9 cellular contexts compared by ENCODE assay signal in the genomic region with DNA sequence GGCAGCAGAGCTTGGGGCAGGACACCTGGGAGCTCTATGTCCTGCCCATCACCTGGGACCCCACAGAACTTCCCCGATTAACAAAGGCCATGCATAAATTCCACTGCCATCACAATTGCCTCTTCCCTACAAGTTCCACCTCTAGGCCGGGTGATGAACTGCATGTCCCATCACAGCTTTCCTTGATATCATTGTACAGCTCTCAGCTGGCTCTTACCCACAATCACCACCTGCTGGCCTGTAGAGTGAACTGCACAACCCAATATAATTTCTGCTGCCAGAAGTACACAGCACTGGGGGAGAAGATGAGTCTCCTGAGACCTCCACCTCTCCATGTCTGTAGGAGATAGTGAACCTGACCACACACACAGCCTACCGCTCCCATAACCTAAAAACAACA.
DNase-seq lines count a peak whose midpoint lies in the region; ATAC-seq, FAIRE-seq and TF ChIP-seq lines count a peak whose summit lies in the region.
"Had no signal": no experiment of that assay in that cellular context is flagged by ENCODE, and none has a peak within 500 bp of the region (broad histone marks: within the 10 kb centered on the region; RNA-seq: fewer than 3 reads in every experiment).

No MANE protein-coding gene starts in this region.

- in situ Hi-C loops in GM12878 (cut with MboI) = loop anchor here (5.0 to 10.0 kb wide), 2 partner anchors 117 to 240 kb away; no protein-coding TSS in a partner anchor

- H3K9me3 ChIP-seq in GM12878 (replicated peaks; ENCODE audit: control insufficient read depth, insufficient read depth, low read length) (no peaks in the 10 kb centered on the region; the same call in 2 of the 3 replicates), body of pancreas (peaks cover 0 to 10% (median 0%) of the 10 kb centered on the region in 3 donors)

- no peaks in the 10 kb centered on the region; the same call in 2 of the 3 replicates for H3K36me3 Mint-ChIP-seq in GM23338 (ENCODE audit: low read depth)

- H3K4me1 Mint-ChIP-seq in GM23338 = no peaks in the 10 kb centered on the region

- CTCF ChIA-PET in GM12878 (lab: Yijun Ruan, JAX) = interaction anchor here (0.7 to 6.9 kb wide), 27 partner anchors 8 to 416 kb away, joined by 3 to 208 read pairs (median 4); no protein-coding TSS in a partner anchor

- peak; percentile 83 for FAIRE-seq in GM12878 (lab: Jason Lieb, UNC)

- no peak overlapping the region for H3K27ac Mint-ChIP-seq in GM23338

- RAD21 ChIA-PET in GM12878 (lab: Charles Lee; ENCODE audit: unreplicated experiment) = interaction anchor here (0.7 to 3.4 kb wide), 9 partner anchors 15 to 176 kb away, joined by 3 to 78 read pairs (median 5); no protein-coding TSS in a partner anchor

- peaks cover 35% of the 10 kb centered on the region for H3K9me3 Mint-ChIP-seq in GM23338

- no TSS peak for BruUV-seq in GM12878 (replicated peaks; lab: Mats Ljungman, UMichigan)

- no peak for TF ChIP-seq EP300 in GM12878 (IDR thresholded peaks at IDR 0.05; ENCODE audit: borderline replicate concordance in 1 of 2, control insufficient read depth in 1 of 2, low read depth in 2 of 2, low read length in 2 of 2)

- no peaks in the 10 kb centered on the region for H3K36me3 ChIP-seq in GM23338 (ENCODE audit: insufficient read depth)
- no peaks in the 10 kb centered on the region for H3K36me3 ChIP-seq in GM12878 (ENCODE audit: control insufficient read depth in 2 of 2, insufficient read depth in 2 of 2, low read length in 1 of 2)
- no peaks in the 10 kb centered on the region for H3K36me3 ChIP-seq in body of pancreas (replicated peaks in 1 of 2; ENCODE audit: insufficient read depth in 1 of 2, low read depth in 2 of 2)

- H3K9me2 ChIP-seq in GM23338 (ENCODE audit: insufficient read depth) = no peaks in the 10 kb centered on the region

- H3K4me2 ChIP-seq in GM23338 (no peak overlapping the region), GM12878 (ENCODE audit: control insufficient read depth, insufficient read depth) (no peak overlapping the region)

- no peaks in the 10 kb centered on the region for H4K20me1 ChIP-seq in GM23338 (replicated peaks; ENCODE audit: insufficient read depth)
- H4K20me1 ChIP-seq in GM12878 (ENCODE audit: control insufficient read depth, insufficient read depth) = no peaks in the 10 kb centered on the region

- TF ChIP-seq CTCF in GM23338 (conservative IDR thresholded peaks at IDR 0.05; ENCODE audit: low read depth in 2 of 2) (peak; percentile 79 to 84), GM12878 (IDR thresholded peaks at IDR 0.05 in 2 of 3, conservative IDR thresholded peaks at IDR 0.05 in 1 of 3; ENCODE audit: control insufficient read depth in 2 of 3, extremely low read depth in 1 of 3, insufficient read depth in 1 of 3, low read depth in 3 of 3, low read length in 3 of 3) (peak; percentile 57 to 84 (median 71)), body of pancreas (IDR thresholded peaks at IDR 0.05) (peak in 2 of 7 experiments; percentile 4 to 9)

- H3K27ac ChIP-seq in GM23338 (ENCODE audit: low read depth) (no peak overlapping the region), GM12878 (ENCODE audit: control insufficient read depth, insufficient read depth) (no peak overlapping the region), body of pancreas (no peak overlapping the region)
- H3K27ac ChIP-seq: skin epidermis had no signal

- DNase-seq in NCI-H1694 treated with DMSO at 0.1 percent for 48 hours (lab: John Stamatoyannopoulos, UW) = peak; percentile 3
- no peak for DNase-seq in NCI-H1694 (lab: John Stamatoyannopoulos, UW)
- DNase-seq in GM23338 (ENCODE audit: low spot score) = peak; percentile 81
- peak in 41 of 76 experiments; percentile 1 to 74 (median 20) for DNase-seq in HUDEP-2 (lab: John Stamatoyannopoulos, UW; ENCODE audit: unreplicated experiment in 76 of 76)
- DNase-seq in GM12878 (ENCODE audit: low read depth, low spot score) = no peak
- peak; percentile 15 for DNase-seq in renal cortical epithelial cell (ENCODE audit: low read depth)
- no peak for DNase-seq in DMS153 (lab: John Stamatoyannopoulos, UW)
- DNase-seq in body of pancreas = no peak

- peak; percentile 84 for TF ChIP-seq RAD21 in GM12878 (IDR thresholded peaks at IDR 0.05; ENCODE audit: insufficient read depth, low read depth, low read length)

- H3K79me2 ChIP-seq in GM23338 (replicated peaks; ENCODE audit: insufficient read depth) (no peaks in the 10 kb centered on the region), GM12878 (ENCODE audit: control insufficient read depth, insufficient read depth, low read length) (no peaks in the 10 kb centered on the region)

- ATAC-seq in GM23338 (peak; percentile 89), GM12878 (peak; percentile 98), body of pancreas (no peak)

- intact Hi-C loops in GM12878 (cut with micrococcal nuclease; ENCODE audit: unreplicated experiment) = loop anchor here (1.0 to 2.0 kb wide), 2 partner anchors 115 to 236 kb away; no protein-coding TSS in a partner anchor
- intact Hi-C loops in body of pancreas (cut with DNase I) = no loop called here

- 6% methylated on average over 3 of the region's 3 CpGs for WGBS in GM12878 (ENCODE audit: insufficient coverage, insufficient replicate concordance, low lambda C conversion rate, missing lambda C conversion rate)
- 37 to 58% methylated on average over 3 of the region's 3 CpGs for WGBS in body of pancreas, 2 donors

- no peaks in the 10 kb centered on the region for H3K27me3 Mint-ChIP-seq in GM23338 (ENCODE audit: insufficient read depth, low read depth, poor library complexity)

- H3K4me3 ChIP-seq in GM23338 = no peak overlapping the region
- H3K4me3 ChIP-seq in GM12878 = no peak overlapping the region
- H3K4me3 ChIP-seq in body of pancreas = no peak overlapping the region
- H3K4me3 ChIP-seq: skin epidermis had no signal

- H3K4me1 ChIP-seq in GM23338 (ENCODE audit: insufficient read depth) (no peaks in the 10 kb centered on the region), GM12878 (ENCODE audit: control insufficient read depth, insufficient read depth, low read length) (no peaks in the 10 kb centered on the region), body of pancreas (no peaks in the 10 kb centered on the region)

- no peaks in the 10 kb centered on the region for H3K27me3 ChIP-seq in GM23338 (ENCODE audit: insufficient read depth)
- H3K27me3 ChIP-seq in GM12878 (replicated peaks in 1 of 2; ENCODE audit: control insufficient read depth in 2 of 2, insufficient read depth in 2 of 2, low read length in 1 of 2) = no peaks in the 10 kb centered on the region
- H3K27me3 ChIP-seq in body of pancreas = no peaks in the 10 kb centered on the region

- H2AFZ ChIP-seq in GM23338 (no peak overlapping the region), GM12878 (ENCODE audit: control insufficient read depth, low read depth, low read length) (no peak overlapping the region)

- no peak overlapping the region for H3K4me3 Mint-ChIP-seq in GM23338

- SMC1A ChIA-PET in GM12878 (lab: Charles Lee; ENCODE audit: uncharacterized antibody, unreplicated experiment) = interaction anchor here (0.6 to 6.4 kb wide), 9 partner anchors 39 to 342 kb away, joined by 3 to 116 read pairs (median 6); no protein-coding TSS in a partner anchor

- POLR2A ChIA-PET in GM12878 (lab: Charles Lee) = no interaction called here

- TF ChIP-seq POLR2A in GM12878 (IDR thresholded peaks at IDR 0.05; ENCODE audit: low read depth, low read length) (no peak), body of pancreas (IDR thresholded peaks at IDR 0.05) (no peak)

- H3K9ac ChIP-seq in GM12878 (ENCODE audit: control insufficient read depth, insufficient read depth, low read length) = no peak overlapping the region

- no peaks in the 10 kb centered on the region for H3F3A ChIP-seq in GM23338 (replicated peaks; ENCODE audit: low read depth)

TF ChIP-seq in GM23338, 12 proteins besides CTCF, POLR2A, EP300 and RAD21 (continues in another document):
- TF ChIP-seq STAT1 (IDR thresholded peaks at IDR 0.05; ENCODE audit: unreplicated experiment) (no peak), ZNF114 (CRISPR knock-in tag; IDR thresholded peaks at IDR 0.05) (no peak), NANOG (IDR thresholded peaks at IDR 0.05; ENCODE audit: borderline replicate concordance) (no peak), ZNF331 (CRISPR knock-in tag; IDR thresholded peaks at IDR 0.05; ENCODE audit: low read depth) (no peak), POLR2AphosphoS5 (IDR thresholded peaks at IDR 0.05; ENCODE audit: low read depth) (no peak), EZH2 (IDR thresholded peaks at IDR 0.05; ENCODE audit: low read depth, unreplicated experiment) (no peak), EZH2phosphoT487 (IDR thresholded peaks at IDR 0.05; ENCODE audit: unreplicated experiment) (no peak)

TF ChIP-seq in GM12878, 131 proteins besides CTCF, POLR2A, EP300 and RAD21 (continues in another document):
- TF ChIP-seq MXI1 (IDR thresholded peaks at IDR 0.05; ENCODE audit: low read depth, low read length) (no peak), GABPA (IDR thresholded peaks at IDR 0.05; ENCODE audit: low read depth) (no peak), SP1 (IDR thresholded peaks at IDR 0.05; ENCODE audit: low read depth, low read length) (no peak), ZNF384 (IDR thresholded peaks at IDR 0.05; ENCODE audit: borderline replicate concordance, low read depth, low read length) (no peak), CHD4 (IDR thresholded peaks at IDR 0.05) (no peak), YY1 (IDR thresholded peaks at IDR 0.05; ENCODE audit: low read depth, low read length) (0 out of 2 replicates have a peak, but pooled peaks have one; percentile 48), TCF12 (IDR thresholded peaks at IDR 0.05; ENCODE audit: low read depth, low read length) (no peak), IRF4 (IDR thresholded peaks at IDR 0.05; ENCODE audit: low read depth, low read length) (0 out of 2 replicates have a peak, but pooled peaks have one; percentile 35), TBL1XR1 (IDR thresholded peaks at IDR 0.05; ENCODE audit: low read depth, low read length) (0 out of 2 replicates have a peak, but pooled peaks have one; percentile 26), SMC3 (IDR thresholded peaks at IDR 0.05; ENCODE audit: borderline replicate concordance, low read length) (peak; percentile 84), PML (IDR thresholded peaks at IDR 0.05; ENCODE audit: low read length) (no peak), MEF2A (IDR thresholded peaks at IDR 0.05; ENCODE audit: insufficient read depth, low read depth, low read length) (no peak)
- TF ChIP-seq, protein P1, sequence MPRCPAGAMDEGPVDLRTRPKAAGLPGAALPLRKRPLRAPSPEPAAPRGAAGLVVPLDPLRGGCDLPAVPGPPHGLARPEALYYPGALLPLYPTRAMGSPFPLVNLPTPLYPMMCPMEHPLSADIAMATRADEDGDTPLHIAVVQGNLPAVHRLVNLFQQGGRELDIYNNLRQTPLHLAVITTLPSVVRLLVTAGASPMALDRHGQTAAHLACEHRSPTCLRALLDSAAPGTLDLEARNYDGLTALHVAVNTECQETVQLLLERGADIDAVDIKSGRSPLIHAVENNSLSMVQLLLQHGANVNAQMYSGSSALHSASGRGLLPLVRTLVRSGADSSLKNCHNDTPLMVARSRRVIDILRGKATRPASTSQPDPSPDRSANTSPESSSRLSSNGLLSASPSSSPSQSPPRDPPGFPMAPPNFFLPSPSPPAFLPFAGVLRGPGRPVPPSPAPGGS (IDR thresholded peaks at IDR 0.05; ENCODE audit: borderline replicate concordance, insufficient read depth, low read depth, low read length, poor library complexity, severe bottlenecking) = no peak

Comparison
In these comparisons a context has a peak if more than half of its experiments do, and no peak if none do; other contexts are left out.
1. DNase-seq: peak in NCI-H1694 treated with DMSO at 0.1 percent for 48 hours (single experiment), GM23338 (single experiment), HUDEP-2 (41 of 76) and renal cortical epithelial cell (single experiment); none in NCI-H1694 (single experiment), GM12878 (single experiment), DMS153 (single experiment) and body of pancreas (0 of 4).